15 cellular contexts compared by ENCODE assay signal in the genomic region with DNA sequence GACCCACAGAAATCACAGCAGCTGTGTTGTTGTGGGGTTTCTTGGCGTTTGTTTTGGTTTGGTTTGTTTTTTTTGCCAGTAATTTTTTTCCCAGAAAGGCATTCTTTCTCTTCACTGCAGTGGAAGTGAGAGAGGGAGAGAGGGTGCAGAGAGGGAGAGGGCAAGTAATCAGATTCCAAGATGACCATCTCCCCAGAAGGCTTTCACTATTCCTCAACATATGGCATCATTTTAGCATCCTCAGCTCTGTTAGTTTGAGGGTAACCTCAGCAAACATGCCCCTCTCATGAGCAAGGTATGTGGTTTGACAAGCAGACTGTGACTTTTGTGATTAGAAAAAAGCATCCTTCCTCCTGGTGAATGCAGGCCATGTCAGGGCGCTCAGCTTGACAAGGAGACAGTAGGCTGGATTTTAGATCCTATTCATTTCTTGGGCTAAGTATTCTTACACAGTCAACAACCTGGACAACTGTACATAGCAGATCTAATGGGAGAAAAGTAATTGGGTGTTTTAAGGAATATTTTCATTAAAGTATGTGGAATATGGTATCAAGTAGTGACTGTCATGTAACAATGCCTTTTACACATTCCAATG.
DNase-seq lines count a peak whose midpoint lies in the region; ATAC-seq and TF ChIP-seq lines count a peak whose summit lies in the region.
"Had no signal": no experiment of that assay in that cellular context is flagged by ENCODE, and none has a peak within 500 bp of the region (broad histone marks: within the 10 kb centered on the region; RNA-seq: fewer than 3 reads in every experiment).

No MANE protein-coding gene starts in this region.

- no peaks in the 10 kb centered on the region for H3K4me1 Mint-ChIP-seq in T-cell
- H3K4me1 Mint-ChIP-seq: B cell had no signal

- no peak overlapping the region for H3K4me3 ChIP-seq in IMR-90 (ENCODE audit: insufficient read depth, low read depth, low read length)
- H3K4me3 ChIP-seq: GM12878, SJCRH30 had no signal

- H3K9me1 ChIP-seq in IMR-90 (ENCODE audit: insufficient read depth, low read length): peaks cover 4% of the 10 kb centered on the region

- DNase-seq in Daoy (ENCODE audit: low read depth): peak; percentile 25
- DNase-seq in IMR-90: peak; percentile 32
- DNase-seq in astrocyte of the hippocampus (ENCODE audit: low read depth, low spot score): peak; percentile 50
- peak; percentile 49 for DNase-seq in myocyte (ENCODE audit: low read depth)
- DNase-seq in T-cell: no peak
- DNase-seq in GM10248 (ENCODE audit: extremely low spot score): no peak
- DNase-seq in germinal center (ENCODE audit: low spot score): no peak
- DNase-seq: CD4-positive, alpha-beta T cell; H7; SJCRH30; SW 1271 had no signal

- no peaks in the 10 kb centered on the region for H3K36me3 Mint-ChIP-seq in T-cell

- H2BK15ac ChIP-seq in IMR-90 (ENCODE audit: low read depth, low read length): peak overlapping the region; percentile 96; the same call in 2 of the 3 replicates

- H3K27me3 ChIP-seq in IMR-90 (ENCODE audit: control insufficient read depth, insufficient read depth, low read length): no peaks in the 10 kb centered on the region
- H3K27me3 ChIP-seq: SJCRH30 had no signal

- no peak overlapping the region for H3K56ac ChIP-seq in IMR-90 (ENCODE audit: extremely low read depth, insufficient read depth, low read length)

- no peak overlapping the region for H3K9ac ChIP-seq in IMR-90 (ENCODE audit: low read depth, low read length)

- CTCF ChIA-PET in IMR-90 (lab: Yijun Ruan, JAX): no interaction called here
- CTCF ChIA-PET in T-cell (lab: Charles Lee): interaction anchor here in 1 of 2 donors (0.6 kb wide), 1 partner anchor 13 kb away, joined by 8 read pairs; no protein-coding TSS in a partner anchor
- CTCF ChIA-PET in GM10248 (lab: Yijun Ruan, JAX): interaction anchor here (0.8 to 1.4 kb wide), 3 partner anchors 9 to 236 kb away, joined by 3 read pairs; no protein-coding TSS in a partner anchor

- H3K36me3 ChIP-seq in IMR-90 (ENCODE audit: control insufficient read depth, insufficient read depth, low read length): no peaks in the 10 kb centered on the region
- H3K36me3 ChIP-seq: SJCRH30 had no signal

- no peak overlapping the region for H3K4me3 Mint-ChIP-seq in T-cell
- H3K4me3 Mint-ChIP-seq: B cell; CD4-positive, alpha-beta T cell had no signal

- H2BK5ac ChIP-seq in IMR-90 (ENCODE audit: low read depth, low read length, poor library complexity, severe bottlenecking): peak overlapping the region; percentile 3

- POLR2A ChIA-PET in IMR-90 (lab: Charles Lee; ENCODE audit: unreplicated experiment): no interaction called here
- POLR2A ChIA-PET in T-cell (lab: Charles Lee): interaction anchor here in 1 of 2 donors (0.6 to 0.7 kb wide), 3 partner anchors 67 to 472 kb away, joined by 3 read pairs; no protein-coding TSS in a partner anchor
- POLR2A ChIA-PET in GM10248 (lab: Yijun Ruan, JAX): no interaction called here

- H2BK20ac ChIP-seq in IMR-90 (ENCODE audit: low read depth, low read length): peak overlapping the region; percentile 24

- peaks cover 0 to 17% of the 10 kb centered on the region in 2 experiments; a peak in 1 of 4 replicates for H3K79me1 ChIP-seq in IMR-90 (ENCODE audit: low read depth in 1 of 2, low read length in 2 of 2)

- WGBS in IMR-90 (ENCODE audit: extremely low coverage in 2 of 2, insufficient read length in 1 of 2), 2 experiments: no CpG with 5 or more reads among the region's 2 CpGs

- H3K23ac ChIP-seq in IMR-90 (ENCODE audit: low read depth, low read length): peak overlapping the region; percentile 66

- dilution Hi-C loops in IMR-90 (cut with HindIII; ENCODE audit: low sequenced_read_pairs, unreplicated experiment): no loop called here

- H4K91ac ChIP-seq in IMR-90 (ENCODE audit: insufficient read depth, low read depth, low read length): peak overlapping the region; percentile 52

- BruUV-seq in IMR-90 (replicated peaks; lab: Mats Ljungman, UMichigan): no TSS peak

- TF ChIP-seq CTCF in IMR-90 (conservative IDR thresholded peaks at IDR 0.05; ENCODE audit: low read depth, low read length): no peak
- TF ChIP-seq CTCF in GM10248 (IDR thresholded peaks at IDR 0.05; ENCODE audit: control extremely low read depth, extremely low read depth, low read depth, missing control alignments): no peak

- peak overlapping the region; percentile 69 for H3K18ac ChIP-seq in IMR-90 (ENCODE audit: low read depth, low read length)

- peak overlapping the region; percentile 16 for H3K14ac ChIP-seq in IMR-90 (replicated peaks; ENCODE audit: low read depth, low read length)

- peak overlapping the region; percentile 78; the same call in 1 of the 2 replicates for H3K4ac ChIP-seq in IMR-90 (ENCODE audit: low read depth, low read length)

- peak overlapping the region; percentile 95 for H2AK5ac ChIP-seq in IMR-90 (ENCODE audit: low read depth, low read length)

- H3K27ac ChIP-seq in IMR-90 (ENCODE audit: insufficient read depth, low read length): peak overlapping the region; percentile 24; the same call in 1 of the 2 replicates
- H3K27ac ChIP-seq: SJCRH30 had no signal

- peak overlapping the region; percentile 15 to 66; a peak in 3 of 4 replicates for H4K8ac ChIP-seq in IMR-90 (ENCODE audit: low read depth in 2 of 2, low read length in 2 of 2)

- TF ChIP-seq RAD21 in IMR-90 (IDR thresholded peaks at IDR 0.05; ENCODE audit: low read length): no peak

- H2AK9ac ChIP-seq in IMR-90 (replicated peaks; ENCODE audit: low read depth, low read length, poor library complexity): no peak overlapping the region

- H3K9me3 Mint-ChIP-seq in T-cell: no peaks in the 10 kb centered on the region
- H3K9me3 Mint-ChIP-seq: CD4-positive, alpha-beta T cell had no signal

- no peak overlapping the region for H2AFZ ChIP-seq in IMR-90 (replicated peaks; ENCODE audit: low read length, poor library complexity)

- no peak for TF ChIP-seq POLR2A in IMR-90 (IDR thresholded peaks at IDR 0.05; ENCODE audit: low read depth, low read length)

- peaks cover 19% of the 10 kb centered on the region for H3K4me1 ChIP-seq in IMR-90 (ENCODE audit: control insufficient read depth, insufficient read depth, low read length)
- H3K4me1 ChIP-seq: SJCRH30 had no signal

- 0 out of 2 replicates have a peak overlapping the region, but pooled peaks have one; percentile 22 for H3K4me2 ChIP-seq in IMR-90 (ENCODE audit: low read depth, low read length)

- H4K20me1 ChIP-seq in IMR-90 (ENCODE audit: insufficient read depth, low read length): no peaks in the 10 kb centered on the region

- H4K5ac ChIP-seq in IMR-90 (ENCODE audit: low read depth, low read length): peak overlapping the region; percentile 38

- in situ Hi-C loops in IMR-90 (cut with MboI; ENCODE audit: low sequenced_read_pairs): no loop called here

- H2BK120ac ChIP-seq in IMR-90 (ENCODE audit: low read depth, low read length): peak overlapping the region; percentile 100

- H3K9me3 ChIP-seq in IMR-90 (ENCODE audit: control insufficient read depth, insufficient read depth, low read length): no peaks in the 10 kb centered on the region
- H3K9me3 ChIP-seq: SJCRH30 had no signal

- peaks cover 0 to 2% of the 10 kb centered on the region in 2 donors for H3K27me3 Mint-ChIP-seq in T-cell
- H3K27me3 Mint-ChIP-seq: B cell had no signal

- H3K27ac Mint-ChIP-seq in T-cell: no peak overlapping the region
- H3K27ac Mint-ChIP-seq: B cell; CD4-positive, alpha-beta T cell had no signal

- intact Hi-C loops in IMR-90 (cut with micrococcal nuclease): no loop called here

- ATAC-seq in IMR-90 (ENCODE audit: low read depth) (peak; percentile 52), T-cell (replicated peaks in 1 of 4) (no peak)
- no peak for ATAC-seq in activated CD4-positive, CD25-positive, alpha-beta regulatory T cell treated with anti-CD3 and anti-CD28 coated beads, Interleukin-2, amount 50 U/mL, for 24 hours
- ATAC-seq: GM12878, Panc1 had no signal

TF ChIP-seq in IMR-90, 13 proteins besides CTCF, POLR2A, EP300 and RAD21:
- TF ChIP-seq MXI1 (IDR thresholded peaks at IDR 0.05; ENCODE audit: borderline replicate concordance, low read depth, low read length): no peak
- no peak for TF ChIP-seq FOS (IDR thresholded peaks at IDR 0.05; ENCODE audit: low read depth, low read length)
TF ChIP-seq in IMR-90: peak in this region for 0.

Comparison
In these comparisons a context has a peak if more than half of its experiments do, and no peak if none do; other contexts are left out.
1. DNase-seq: peak in Daoy (single experiment), IMR-90 (single experiment), astrocyte of the hippocampus (single experiment) and myocyte (single experiment); none in T-cell (0 of 34), GM10248 (single experiment) and germinal center (single experiment).